In the genomic region with DNA sequence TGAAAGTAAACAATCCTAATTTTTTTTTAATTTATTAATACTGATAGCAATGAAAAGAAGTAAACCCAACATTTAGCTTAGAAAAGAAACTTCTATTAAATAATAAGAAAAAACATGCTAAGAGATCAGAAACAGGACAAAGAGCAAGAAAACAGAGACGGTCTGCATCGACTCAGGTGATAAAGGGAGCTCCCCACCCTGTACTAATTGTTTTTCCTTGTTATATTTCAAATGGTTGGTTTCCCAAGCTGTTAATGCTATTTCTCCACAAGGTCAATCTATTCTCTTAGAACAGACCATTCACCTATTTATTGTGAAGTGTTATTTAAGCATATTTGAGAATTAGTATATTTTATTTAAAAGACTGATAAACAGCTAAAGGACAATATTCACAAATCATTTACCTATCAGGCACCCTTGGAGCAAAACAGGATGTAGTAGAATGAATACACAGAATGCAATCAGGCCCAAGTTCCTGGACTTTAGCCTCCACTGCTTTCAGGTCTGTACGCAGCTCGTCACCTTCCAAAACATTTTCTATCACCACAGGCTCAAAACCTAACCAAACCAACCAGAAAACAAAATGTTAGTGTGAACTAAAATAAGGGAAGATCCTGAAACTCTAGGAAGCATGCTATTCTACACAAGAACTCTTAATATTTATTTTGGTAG, we compare ENCODE assay signal across 1 cellular context.
TF ChIP-seq lines count a peak whose summit lies in the region.

No MANE protein-coding gene starts in this region.

TF ChIP-seq in HepG2, 621 proteins besides CTCF, POLR2A, EP300 and RAD21 (continued from another document and continues in another):
- TF ChIP-seq, protein P1, sequence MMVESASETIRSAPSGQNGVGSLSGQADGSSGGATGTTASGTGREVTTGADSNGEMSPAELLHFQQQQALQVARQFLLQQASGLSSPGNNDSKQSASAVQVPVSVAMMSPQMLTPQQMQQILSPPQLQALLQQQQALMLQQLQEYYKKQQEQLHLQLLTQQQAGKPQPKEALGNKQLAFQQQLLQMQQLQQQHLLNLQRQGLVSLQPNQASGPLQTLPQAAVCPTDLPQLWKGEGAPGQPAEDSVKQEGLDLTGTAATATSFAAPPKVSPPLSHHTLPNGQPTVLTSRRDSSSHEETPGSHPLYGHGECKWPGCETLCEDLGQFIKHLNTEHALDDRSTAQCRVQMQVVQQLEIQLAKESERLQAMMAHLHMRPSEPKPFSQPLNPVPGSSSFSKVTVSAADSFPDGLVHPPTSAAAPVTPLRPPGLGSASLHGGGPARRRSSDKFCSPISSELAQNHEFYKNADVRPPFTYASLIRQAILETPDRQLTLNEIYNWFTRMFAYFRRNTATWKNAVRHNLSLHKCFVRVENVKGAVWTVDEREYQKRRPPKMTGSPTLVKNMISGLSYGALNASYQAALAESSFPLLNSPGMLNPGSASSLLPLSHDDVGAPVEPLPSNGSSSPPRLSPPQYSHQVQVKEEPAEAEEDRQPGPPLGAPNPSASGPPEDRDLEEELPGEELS (CRISPR knock-in tag; IDR thresholded peaks at IDR 0.05) = peak; percentile 84
- TF ChIP-seq ZNF556 (CRISPR knock-in tag; IDR thresholded peaks at IDR 0.05; ENCODE audit: borderline replicate concordance) (no peak), ZNF510 (CRISPR knock-in tag; IDR thresholded peaks at IDR 0.05; ENCODE audit: low read depth) (no peak), NKX3-1 (CRISPR knock-in tag; IDR thresholded peaks at IDR 0.05) (no peak), MED8 (CRISPR knock-in tag; IDR thresholded peaks at IDR 0.05; ENCODE audit: insufficient replicate concordance) (no peak), ZNF709 (CRISPR knock-in tag; IDR thresholded peaks at IDR 0.05) (no peak), ZNF441 (CRISPR knock-in tag; IDR thresholded peaks at IDR 0.05; ENCODE audit: borderline replicate concordance) (no peak), NCOA5 (CRISPR knock-in tag; IDR thresholded peaks at IDR 0.05) (no peak), NFIB (CRISPR knock-in tag; IDR thresholded peaks at IDR 0.05; ENCODE audit: borderline replicate concordance) (no peak), ZNF83 (CRISPR knock-in tag; IDR thresholded peaks at IDR 0.05; ENCODE audit: borderline replicate concordance) (no peak), MED1 (CRISPR knock-in tag; IDR thresholded peaks at IDR 0.05) (peak; percentile 83), HDAC2 (CRISPR knock-in tag; IDR thresholded peaks at IDR 0.05) (peak; percentile 56; the same call in 1 of the 2 replicates), HNF4A (CRISPR knock-in tag; IDR thresholded peaks at IDR 0.05) (peak; percentile 88), ZNF333 (CRISPR knock-in tag; IDR thresholded peaks at IDR 0.05; ENCODE audit: borderline replicate concordance) (no peak), KDM6A (CRISPR knock-in tag; IDR thresholded peaks at IDR 0.05; ENCODE audit: low read depth) (peak; percentile 75), SIX1 (CRISPR knock-in tag; IDR thresholded peaks at IDR 0.05; ENCODE audit: borderline replicate concordance) (no peak), HOXA5 (CRISPR knock-in tag; IDR thresholded peaks at IDR 0.05) (no peak), EEA1 (CRISPR knock-in tag; IDR thresholded peaks at IDR 0.05; ENCODE audit: borderline replicate concordance) (no peak), ZMYM4 (CRISPR knock-in tag; IDR thresholded peaks at IDR 0.05) (peak; percentile 28; the same call in 1 of the 2 replicates), RNF2 (conservative IDR thresholded peaks at IDR 0.05; ENCODE audit: low read depth) (no peak), ZBTB8A (CRISPR knock-in tag; IDR thresholded peaks at IDR 0.05; ENCODE audit: borderline replicate concordance, low read depth) (no peak), ZSCAN31 (CRISPR knock-in tag; IDR thresholded peaks at IDR 0.05; ENCODE audit: low read depth) (no peak), TMF1 (CRISPR knock-in tag; IDR thresholded peaks at IDR 0.05; ENCODE audit: low read depth) (no peak)
- TF ChIP-seq, protein P2, sequence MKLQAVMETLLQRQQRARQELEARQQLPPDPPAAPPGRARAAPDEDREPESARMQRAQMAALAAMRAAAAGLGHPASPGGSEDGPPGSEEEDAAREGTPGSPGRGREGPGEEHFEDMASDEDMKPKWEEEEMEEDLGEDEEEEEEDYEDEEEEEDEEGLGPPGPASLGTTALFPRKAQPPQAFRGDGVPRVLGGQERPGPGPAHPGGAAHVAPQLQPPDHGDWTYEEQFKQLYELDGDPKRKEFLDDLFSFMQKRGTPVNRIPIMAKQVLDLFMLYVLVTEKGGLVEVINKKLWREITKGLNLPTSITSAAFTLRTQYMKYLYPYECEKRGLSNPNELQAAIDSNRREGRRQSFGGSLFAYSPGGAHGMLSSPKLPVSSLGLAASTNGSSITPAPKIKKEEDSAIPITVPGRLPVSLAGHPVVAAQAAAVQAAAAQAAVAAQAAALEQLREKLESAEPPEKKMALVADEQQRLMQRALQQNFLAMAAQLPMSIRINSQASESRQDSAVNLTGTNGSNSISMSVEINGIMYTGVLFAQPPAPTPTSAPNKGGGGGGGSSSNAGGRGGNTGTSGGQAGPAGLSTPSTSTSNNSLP (IDR thresholded peaks at IDR 0.05; ENCODE audit: low read depth, low read length) = peak; percentile 79
- TF ChIP-seq, protein P3, sequence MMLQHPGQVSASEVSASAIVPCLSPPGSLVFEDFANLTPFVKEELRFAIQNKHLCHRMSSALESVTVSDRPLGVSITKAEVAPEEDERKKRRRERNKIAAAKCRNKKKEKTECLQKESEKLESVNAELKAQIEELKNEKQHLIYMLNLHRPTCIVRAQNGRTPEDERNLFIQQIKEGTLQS (CRISPR knock-in tag; IDR thresholded peaks at IDR 0.05) = no peak
- TF ChIP-seq, protein P4, sequence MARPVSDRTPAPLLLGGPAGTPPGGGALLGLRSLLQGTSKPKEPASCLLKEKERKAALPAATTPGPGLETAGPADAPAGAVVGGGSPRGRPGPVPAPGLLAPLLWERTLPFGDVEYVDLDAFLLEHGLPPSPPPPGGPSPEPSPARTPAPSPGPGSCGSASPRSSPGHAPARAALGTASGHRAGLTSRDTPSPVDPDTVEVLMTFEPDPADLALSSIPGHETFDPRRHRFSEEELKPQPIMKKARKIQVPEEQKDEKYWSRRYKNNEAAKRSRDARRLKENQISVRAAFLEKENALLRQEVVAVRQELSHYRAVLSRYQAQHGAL (CRISPR knock-in tag; IDR thresholded peaks at IDR 0.05; ENCODE audit: not compliant biosample characterization) = no peak
- TF ChIP-seq, protein P5, sequence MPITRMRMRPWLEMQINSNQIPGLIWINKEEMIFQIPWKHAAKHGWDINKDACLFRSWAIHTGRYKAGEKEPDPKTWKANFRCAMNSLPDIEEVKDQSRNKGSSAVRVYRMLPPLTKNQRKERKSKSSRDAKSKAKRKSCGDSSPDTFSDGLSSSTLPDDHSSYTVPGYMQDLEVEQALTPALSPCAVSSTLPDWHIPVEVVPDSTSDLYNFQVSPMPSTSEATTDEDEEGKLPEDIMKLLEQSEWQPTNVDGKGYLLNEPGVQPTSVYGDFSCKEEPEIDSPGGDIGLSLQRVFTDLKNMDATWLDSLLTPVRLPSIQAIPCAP (CRISPR knock-in tag; IDR thresholded peaks at IDR 0.05; ENCODE audit: low read depth) = no peak
- TF ChIP-seq, protein P6, sequence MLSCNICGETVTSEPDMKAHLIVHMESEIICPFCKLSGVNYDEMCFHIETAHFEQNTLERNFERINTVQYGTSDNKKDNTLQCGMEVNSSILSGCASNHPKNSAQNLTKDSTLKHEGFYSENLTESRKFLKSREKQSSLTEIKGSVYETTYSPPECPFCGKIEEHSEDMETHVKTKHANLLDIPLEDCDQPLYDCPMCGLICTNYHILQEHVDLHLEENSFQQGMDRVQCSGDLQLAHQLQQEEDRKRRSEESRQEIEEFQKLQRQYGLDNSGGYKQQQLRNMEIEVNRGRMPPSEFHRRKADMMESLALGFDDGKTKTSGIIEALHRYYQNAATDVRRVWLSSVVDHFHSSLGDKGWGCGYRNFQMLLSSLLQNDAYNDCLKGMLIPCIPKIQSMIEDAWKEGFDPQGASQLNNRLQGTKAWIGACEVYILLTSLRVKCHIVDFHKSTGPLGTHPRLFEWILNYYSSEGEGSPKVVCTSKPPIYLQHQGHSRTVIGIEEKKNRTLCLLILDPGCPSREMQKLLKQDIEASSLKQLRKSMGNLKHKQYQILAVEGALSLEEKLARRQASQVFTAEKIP (CRISPR knock-in tag; IDR thresholded peaks at IDR 0.05; ENCODE audit: borderline replicate concordance) = no peak
- TF ChIP-seq, protein P7, sequence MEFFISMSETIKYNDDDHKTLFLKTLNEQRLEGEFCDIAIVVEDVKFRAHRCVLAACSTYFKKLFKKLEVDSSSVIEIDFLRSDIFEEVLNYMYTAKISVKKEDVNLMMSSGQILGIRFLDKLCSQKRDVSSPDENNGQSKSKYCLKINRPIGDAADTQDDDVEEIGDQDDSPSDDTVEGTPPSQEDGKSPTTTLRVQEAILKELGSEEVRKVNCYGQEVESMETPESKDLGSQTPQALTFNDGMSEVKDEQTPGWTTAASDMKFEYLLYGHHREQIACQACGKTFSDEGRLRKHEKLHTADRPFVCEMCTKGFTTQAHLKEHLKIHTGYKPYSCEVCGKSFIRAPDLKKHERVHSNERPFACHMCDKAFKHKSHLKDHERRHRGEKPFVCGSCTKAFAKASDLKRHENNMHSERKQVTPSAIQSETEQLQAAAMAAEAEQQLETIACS (CRISPR knock-in tag; IDR thresholded peaks at IDR 0.05) = no peak
- TF ChIP-seq, protein P8, sequence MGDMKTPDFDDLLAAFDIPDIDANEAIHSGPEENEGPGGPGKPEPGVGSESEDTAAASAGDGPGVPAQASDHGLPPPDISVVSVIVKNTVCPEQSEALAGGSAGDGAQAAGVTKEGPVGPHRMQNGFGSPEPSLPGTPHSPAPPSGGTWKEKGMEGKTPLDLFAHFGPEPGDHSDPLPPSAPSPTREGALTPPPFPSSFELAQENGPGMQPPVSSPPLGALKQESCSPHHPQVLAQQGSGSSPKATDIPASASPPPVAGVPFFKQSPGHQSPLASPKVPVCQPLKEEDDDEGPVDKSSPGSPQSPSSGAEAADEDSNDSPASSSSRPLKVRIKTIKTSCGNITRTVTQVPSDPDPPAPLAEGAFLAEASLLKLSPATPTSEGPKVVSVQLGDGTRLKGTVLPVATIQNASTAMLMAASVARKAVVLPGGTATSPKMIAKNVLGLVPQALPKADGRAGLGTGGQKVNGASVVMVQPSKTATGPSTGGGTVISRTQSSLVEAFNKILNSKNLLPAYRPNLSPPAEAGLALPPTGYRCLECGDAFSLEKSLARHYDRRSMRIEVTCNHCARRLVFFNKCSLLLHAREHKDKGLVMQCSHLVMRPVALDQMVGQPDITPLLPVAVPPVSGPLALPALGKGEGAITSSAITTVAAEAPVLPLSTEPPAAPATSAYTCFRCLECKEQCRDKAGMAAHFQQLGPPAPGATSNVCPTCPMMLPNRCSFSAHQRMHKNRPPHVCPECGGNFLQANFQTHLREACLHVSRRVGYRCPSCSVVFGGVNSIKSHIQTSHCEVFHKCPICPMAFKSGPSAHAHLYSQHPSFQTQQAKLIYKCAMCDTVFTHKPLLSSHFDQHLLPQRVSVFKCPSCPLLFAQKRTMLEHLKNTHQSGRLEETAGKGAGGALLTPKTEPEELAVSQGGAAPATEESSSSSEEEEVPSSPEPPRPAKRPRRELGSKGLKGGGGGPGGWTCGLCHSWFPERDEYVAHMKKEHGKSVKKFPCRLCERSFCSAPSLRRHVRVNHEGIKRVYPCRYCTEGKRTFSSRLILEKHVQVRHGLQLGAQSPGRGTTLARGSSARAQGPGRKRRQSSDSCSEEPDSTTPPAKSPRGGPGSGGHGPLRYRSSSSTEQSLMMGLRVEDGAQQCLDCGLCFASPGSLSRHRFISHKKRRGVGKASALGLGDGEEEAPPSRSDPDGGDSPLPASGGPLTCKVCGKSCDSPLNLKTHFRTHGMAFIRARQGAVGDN (CRISPR knock-in tag; IDR thresholded peaks at IDR 0.05) = no peak
- TF ChIP-seq, protein P9, sequence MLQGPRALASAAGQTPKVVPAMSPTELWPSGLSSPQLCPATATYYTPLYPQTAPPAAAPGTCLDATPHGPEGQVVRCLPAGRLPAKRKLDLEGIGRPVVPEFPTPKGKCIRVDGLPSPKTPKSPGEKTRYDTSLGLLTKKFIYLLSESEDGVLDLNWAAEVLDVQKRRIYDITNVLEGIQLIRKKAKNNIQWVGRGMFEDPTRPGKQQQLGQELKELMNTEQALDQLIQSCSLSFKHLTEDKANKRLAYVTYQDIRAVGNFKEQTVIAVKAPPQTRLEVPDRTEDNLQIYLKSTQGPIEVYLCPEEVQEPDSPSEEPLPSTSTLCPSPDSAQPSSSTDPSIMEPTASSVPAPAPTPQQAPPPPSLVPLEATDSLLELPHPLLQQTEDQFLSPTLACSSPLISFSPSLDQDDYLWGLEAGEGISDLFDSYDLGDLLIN (CRISPR knock-in tag; IDR thresholded peaks at IDR 0.05; ENCODE audit: borderline replicate concordance) = no peak
- TF ChIP-seq, protein P10, sequence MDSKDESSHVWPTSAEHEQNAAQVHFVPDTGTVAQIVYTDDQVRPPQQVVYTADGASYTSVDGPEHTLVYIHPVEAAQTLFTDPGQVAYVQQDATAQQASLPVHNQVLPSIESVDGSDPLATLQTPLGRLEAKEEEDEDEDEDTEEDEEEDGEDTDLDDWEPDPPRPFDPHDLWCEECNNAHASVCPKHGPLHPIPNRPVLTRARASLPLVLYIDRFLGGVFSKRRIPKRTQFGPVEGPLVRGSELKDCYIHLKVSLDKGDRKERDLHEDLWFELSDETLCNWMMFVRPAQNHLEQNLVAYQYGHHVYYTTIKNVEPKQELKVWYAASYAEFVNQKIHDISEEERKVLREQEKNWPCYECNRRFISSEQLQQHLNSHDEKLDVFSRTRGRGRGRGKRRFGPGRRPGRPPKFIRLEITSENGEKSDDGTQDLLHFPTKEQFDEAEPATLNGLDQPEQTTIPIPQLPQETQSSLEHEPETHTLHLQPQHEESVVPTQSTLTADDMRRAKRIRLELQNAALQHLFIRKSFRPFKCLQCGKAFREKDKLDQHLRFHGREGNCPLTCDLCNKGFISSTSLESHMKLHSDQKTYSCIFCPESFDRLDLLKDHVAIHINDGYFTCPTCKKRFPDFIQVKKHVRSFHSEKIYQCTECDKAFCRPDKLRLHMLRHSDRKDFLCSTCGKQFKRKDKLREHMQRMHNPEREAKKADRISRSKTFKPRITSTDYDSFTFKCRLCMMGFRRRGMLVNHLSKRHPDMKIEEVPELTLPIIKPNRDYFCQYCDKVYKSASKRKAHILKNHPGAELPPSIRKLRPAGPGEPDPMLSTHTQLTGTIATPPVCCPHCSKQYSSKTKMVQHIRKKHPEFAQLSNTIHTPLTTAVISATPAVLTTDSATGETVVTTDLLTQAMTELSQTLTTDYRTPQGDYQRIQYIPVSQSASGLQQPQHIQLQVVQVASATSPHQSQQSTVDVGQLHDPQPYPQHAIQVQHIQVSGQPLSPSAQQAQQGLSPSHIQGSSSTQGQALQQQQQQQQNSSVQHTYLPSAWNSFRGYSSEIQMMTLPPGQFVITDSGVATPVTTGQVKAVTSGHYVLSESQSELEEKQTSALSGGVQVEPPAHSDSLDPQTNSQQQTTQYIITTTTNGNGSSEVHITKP (CRISPR knock-in tag; IDR thresholded peaks at IDR 0.05; ENCODE audit: low read depth) = no peak
- TF ChIP-seq, protein P11, sequence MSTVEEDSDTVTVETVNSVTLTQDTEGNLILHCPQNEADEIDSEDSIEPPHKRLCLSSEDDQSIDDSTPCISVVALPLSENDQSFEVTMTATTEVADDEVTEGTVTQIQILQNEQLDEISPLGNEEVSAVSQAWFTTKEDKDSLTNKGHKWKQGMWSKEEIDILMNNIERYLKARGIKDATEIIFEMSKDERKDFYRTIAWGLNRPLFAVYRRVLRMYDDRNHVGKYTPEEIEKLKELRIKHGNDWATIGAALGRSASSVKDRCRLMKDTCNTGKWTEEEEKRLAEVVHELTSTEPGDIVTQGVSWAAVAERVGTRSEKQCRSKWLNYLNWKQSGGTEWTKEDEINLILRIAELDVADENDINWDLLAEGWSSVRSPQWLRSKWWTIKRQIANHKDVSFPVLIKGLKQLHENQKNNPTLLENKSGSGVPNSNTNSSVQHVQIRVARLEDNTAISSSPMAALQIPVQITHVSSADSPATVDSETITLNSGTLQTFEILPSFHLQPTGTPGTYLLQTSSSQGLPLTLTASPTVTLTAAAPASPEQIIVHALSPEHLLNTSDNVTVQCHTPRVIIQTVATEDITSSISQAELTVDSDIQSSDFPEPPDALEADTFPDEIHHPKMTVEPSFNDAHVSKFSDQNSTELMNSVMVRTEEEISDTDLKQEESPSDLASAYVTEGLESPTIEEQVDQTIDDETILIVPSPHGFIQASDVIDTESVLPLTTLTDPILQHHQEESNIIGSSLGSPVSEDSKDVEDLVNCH (CRISPR knock-in tag; IDR thresholded peaks at IDR 0.05) = no peak
